In the genomic region with DNA sequence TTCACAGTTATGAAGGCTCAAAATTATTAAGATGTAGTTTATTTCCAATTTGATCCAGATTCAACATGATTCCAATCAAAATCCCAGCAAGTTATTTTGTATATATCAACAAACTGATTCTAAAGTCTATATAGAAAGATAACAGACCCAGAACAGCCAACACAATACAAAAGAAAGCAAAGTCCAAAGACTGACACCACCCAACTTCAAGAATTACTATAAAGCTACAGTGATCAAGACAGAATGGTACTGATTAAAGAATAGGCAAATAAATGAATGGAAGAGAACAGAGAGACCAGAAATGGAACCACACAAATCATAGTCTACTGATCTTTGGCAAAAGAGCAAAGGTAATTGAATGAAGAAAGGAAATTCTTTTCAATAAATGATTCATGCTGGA, we compare ENCODE assay signal across 15 cellular contexts. TPM values are rescaled to one million over a fixed set of nuclear protein-coding genes. Genes with fewer than 3 reads are reported as not detected.
DNase-seq lines count a peak whose midpoint lies in the region; ATAC-seq and TF ChIP-seq lines count a peak whose summit lies in the region.
"Had no signal": no experiment of that assay in that cellular context is flagged by ENCODE, and none has a peak within 500 bp of the region (broad histone marks: within the 10 kb centered on the region; RNA-seq: fewer than 3 reads in every experiment).

No MANE protein-coding gene starts in this region.

- no peaks in the 10 kb centered on the region for H3K9me1 ChIP-seq in IMR-90 (ENCODE audit: insufficient read depth, low read length)

- H3K36me3 ChIP-seq in Caco-2 (ENCODE audit: control insufficient read depth, insufficient read depth, low read length), result no peaks in the 10 kb centered on the region
- H3K36me3 ChIP-seq in IMR-90 (ENCODE audit: control insufficient read depth, insufficient read depth, low read length), result peaks cover 17% of the 10 kb centered on the region
- peaks cover 7% of the 10 kb centered on the region for H3K36me3 ChIP-seq in mucosa of descending colon (ENCODE audit: low read depth)
- H3K36me3 ChIP-seq in Karpas-422 (ENCODE audit: insufficient read depth, low read length), result peaks cover 93% of the 10 kb centered on the region

- BruUV-seq in Caco-2 (replicated peaks; lab: Mats Ljungman, UMichigan) (no TSS peak), IMR-90 (replicated peaks; lab: Mats Ljungman, UMichigan) (no TSS peak)

- no peak for TF ChIP-seq RAD21 in IMR-90 (IDR thresholded peaks at IDR 0.05; ENCODE audit: low read length)

- CTCF ChIA-PET in Caco-2 (lab: Charles Lee), result no interaction called here
- CTCF ChIA-PET in IMR-90 (lab: Yijun Ruan, JAX), result no interaction called here

- no peak overlapping the region for H2BK15ac ChIP-seq in IMR-90 (ENCODE audit: low read depth, low read length)

- intact Hi-C loops in Caco-2 (cut with micrococcal nuclease; ENCODE audit: unreplicated experiment), result loop anchor here (5.0 kb wide), 1 partner anchor 48 kb away; no protein-coding TSS in a partner anchor
- intact Hi-C loops in IMR-90 (cut with micrococcal nuclease), result no loop called here
- intact Hi-C loops in left colon (cut with DNase I, micrococcal nuclease), result no loop called here
- intact Hi-C loops in mucosa of descending colon (cut with DNase I, micrococcal nuclease), result no loop called here

- H3K4ac ChIP-seq in IMR-90 (ENCODE audit: low read depth, low read length), result no peak overlapping the region

- H3K14ac ChIP-seq in IMR-90 (replicated peaks; ENCODE audit: low read depth, low read length), result no peak overlapping the region

- H3K4me1 Mint-ChIP-seq in Caco-2 (ENCODE audit: low read depth, unreplicated experiment), result peaks cover 7% of the 10 kb centered on the region
- H3K4me1 Mint-ChIP-seq: GM23338 had no signal

- no peak overlapping the region for H4K91ac ChIP-seq in IMR-90 (ENCODE audit: insufficient read depth, low read depth, low read length)

- no peak overlapping the region for H3K23ac ChIP-seq in IMR-90 (ENCODE audit: low read depth, low read length)

- H3K9me2 ChIP-seq in Karpas-422 (replicated peaks; ENCODE audit: insufficient read depth, low read length), result no peaks in the 10 kb centered on the region

- H3K27ac Mint-ChIP-seq in Caco-2 (ENCODE audit: unreplicated experiment), result peak overlapping the region; percentile 66
- H3K27ac Mint-ChIP-seq: CD4-positive, CD25-positive, alpha-beta regulatory T cell; GM23338 had no signal

- H3K9me3 ChIP-seq in Caco-2 (no peaks in the 10 kb centered on the region), IMR-90 (ENCODE audit: control insufficient read depth, insufficient read depth, low read length) (no peaks in the 10 kb centered on the region; the same call in 1 of the 2 replicates), mucosa of descending colon (no peaks in the 10 kb centered on the region), Karpas-422 (ENCODE audit: low read length) (no peaks in the 10 kb centered on the region)
- H3K9me3 ChIP-seq: BE2C had no signal

- H2AK9ac ChIP-seq in IMR-90 (replicated peaks; ENCODE audit: low read depth, low read length, poor library complexity), result no peak overlapping the region

- H3K4me1 ChIP-seq in Caco-2 (0 out of 2 replicates have a peak, but pooled peaks cover 4% of the 10 kb centered on the region), IMR-90 (ENCODE audit: control insufficient read depth, insufficient read depth, low read length) (peaks cover 2% of the 10 kb centered on the region; the same call in 1 of the 2 replicates), mucosa of descending colon (ENCODE audit: low read depth) (peaks cover 10% of the 10 kb centered on the region), Karpas-422 (ENCODE audit: low read length) (no peaks in the 10 kb centered on the region)
- H3K4me1 ChIP-seq: BE2C had no signal

- dilution Hi-C loops in IMR-90 (cut with HindIII; ENCODE audit: low sequenced_read_pairs, unreplicated experiment), result no loop called here

- H4K20me1 ChIP-seq in IMR-90 (ENCODE audit: insufficient read depth, low read length) (no peaks in the 10 kb centered on the region), Karpas-422 (ENCODE audit: insufficient read depth, low read depth, low read length) (no peaks in the 10 kb centered on the region)

- H2BK20ac ChIP-seq in IMR-90 (ENCODE audit: low read depth, low read length), result no peak overlapping the region

- H3K27me3 ChIP-seq in Caco-2 (replicated peaks; ENCODE audit: control insufficient read depth, insufficient read depth, low read length) (no peaks in the 10 kb centered on the region), IMR-90 (ENCODE audit: control insufficient read depth, insufficient read depth, low read length) (no peaks in the 10 kb centered on the region), Karpas-422 (ENCODE audit: low read length) (no peaks in the 10 kb centered on the region)
- H3K27me3 ChIP-seq: BE2C had no signal

- no peaks in the 10 kb centered on the region for H3K27me3 Mint-ChIP-seq in Caco-2 (ENCODE audit: insufficient read depth, unreplicated experiment)
- H3K27me3 Mint-ChIP-seq: CD4-positive, CD25-positive, alpha-beta regulatory T cell; CD8-positive, alpha-beta memory T cell had no signal

- H2AK5ac ChIP-seq in IMR-90 (ENCODE audit: low read depth, low read length), result no peak overlapping the region

- H2BK120ac ChIP-seq in IMR-90 (ENCODE audit: low read depth, low read length), result no peak overlapping the region

- H3K27ac ChIP-seq in IMR-90 (ENCODE audit: insufficient read depth, low read length), result no peak overlapping the region
- H3K27ac ChIP-seq in Karpas-422 (ENCODE audit: low read length), result no peak overlapping the region

- H3K36me3 Mint-ChIP-seq in Caco-2 (ENCODE audit: insufficient read depth, unreplicated experiment), result peaks cover 64% of the 10 kb centered on the region

- ATAC-seq in IMR-90 (ENCODE audit: low read depth), result no peak
- peak; percentile 93 for ATAC-seq in left colon
- peak; percentile 55 for ATAC-seq in mucosa of descending colon
- ATAC-seq in HG03045 (IDR thresholded peaks at IDR 0.05; ENCODE audit: unreplicated experiment), result no peak
- ATAC-seq: GM23338 had no signal

- in situ Hi-C loops in IMR-90 (cut with MboI; ENCODE audit: low sequenced_read_pairs), result no loop called here

- H3K4me3 Mint-ChIP-seq in Caco-2 (ENCODE audit: unreplicated experiment), result no peak overlapping the region
- H3K4me3 Mint-ChIP-seq: CD4-positive, CD25-positive, alpha-beta regulatory T cell; CD8-positive, alpha-beta memory T cell; GM23338 had no signal

- no peak overlapping the region for H4K5ac ChIP-seq in IMR-90 (ENCODE audit: low read depth, low read length)

- no peak overlapping the region for H3K18ac ChIP-seq in IMR-90 (ENCODE audit: low read depth, low read length)

- no peak for TF ChIP-seq POLR2A in IMR-90 (IDR thresholded peaks at IDR 0.05; ENCODE audit: low read depth, low read length)

- no peak overlapping the region for H3K56ac ChIP-seq in IMR-90 (ENCODE audit: extremely low read depth, insufficient read depth, low read length)

- H2AFZ ChIP-seq in IMR-90 (replicated peaks; ENCODE audit: low read length, poor library complexity), result no peak overlapping the region
- no peak overlapping the region for H2AFZ ChIP-seq in Karpas-422 (ENCODE audit: low read length)
- H2AFZ ChIP-seq: GM23338 had no signal

- H3K4me3 ChIP-seq in Caco-2 (ENCODE audit: low read depth, low read length) (no peak overlapping the region), IMR-90 (ENCODE audit: insufficient read depth, low read depth, low read length) (no peak overlapping the region), mucosa of descending colon (no peak overlapping the region), Karpas-422 (ENCODE audit: low read length) (no peak overlapping the region)
- H3K4me3 ChIP-seq: GM23338 had no signal

- H3K9ac ChIP-seq in IMR-90 (ENCODE audit: low read depth, low read length) (no peak overlapping the region), Karpas-422 (ENCODE audit: low read length) (no peak overlapping the region)

- TF ChIP-seq CTCF in Caco-2 (IDR thresholded peaks at IDR 0.05; ENCODE audit: insufficient read depth in 1 of 2, low read depth in 1 of 2, low read length in 1 of 2, severe bottlenecking in 1 of 2, unreplicated experiment in 1 of 2) (no peak), IMR-90 (conservative IDR thresholded peaks at IDR 0.05; ENCODE audit: low read depth, low read length) (no peak), mucosa of descending colon (IDR thresholded peaks at IDR 0.05) (no peak)

- H3K79me1 ChIP-seq in IMR-90 (ENCODE audit: low read depth in 1 of 2, low read length in 2 of 2), result peaks cover 0 to 4% of the 10 kb centered on the region in 2 experiments; a peak in 2 of 4 replicates

- peaks cover 63% of the 10 kb centered on the region for H3K79me2 ChIP-seq in Karpas-422 (ENCODE audit: low read length)

- peak overlapping the region; percentile 24 for H2BK5ac ChIP-seq in IMR-90 (ENCODE audit: low read depth, low read length, poor library complexity, severe bottlenecking)

- H4K8ac ChIP-seq in IMR-90 (ENCODE audit: low read depth in 2 of 2, low read length in 2 of 2), result no peak overlapping the region

- no peaks in the 10 kb centered on the region for H3K9me3 Mint-ChIP-seq in Caco-2 (ENCODE audit: unreplicated experiment)
- H3K9me3 Mint-ChIP-seq: CD4-positive, CD25-positive, alpha-beta regulatory T cell; CD8-positive, alpha-beta memory T cell; GM23338 had no signal

- H3K4me2 ChIP-seq in IMR-90 (ENCODE audit: low read depth, low read length) (no peak overlapping the region), Karpas-422 (ENCODE audit: low read depth, low read length, poor library complexity, severe bottlenecking) (no peak overlapping the region)
- H3K4me2 ChIP-seq: GM23338 had no signal

- POLR2A ChIA-PET in Caco-2 (lab: Charles Lee) (no interaction called here), IMR-90 (lab: Charles Lee; ENCODE audit: unreplicated experiment) (no interaction called here)

- no peak for DNase-seq in Caco-2
- no peak for DNase-seq in IMR-90
- no peak for DNase-seq in left colon
- DNase-seq in mucosa of descending colon, result no peak
- DNase-seq in GF-D8 (lab: John Stamatoyannopoulos, UW), result no peak
- DNase-seq in Karpas-422, result no peak
- DNase-seq: ACHN; BE2C; C1 segment of cervical spinal cord; CD4-positive, CD25-positive, alpha-beta regulatory T cell; CD8-positive, alpha-beta memory T cell; COR-L47; HCEC 1CT had no signal

RNA-seq across cellular contexts. Expression of gene NFXL1, which starts 34.9 kb away (rescaled TPM):
- total RNA-seq in Caco-2 (2022), result 22.5 and 22.8 TPM in 2 replicates
- 21.9 and 23.1 TPM in 2 replicates for total RNA-seq in IMR-90 (2012; rRNA removed)
- polyA plus RNA-seq in IMR-90 (2012; rRNA removed), result 11.7 and 13.9 TPM in 2 replicates
- 3.6 and 5.1 TPM in 2 replicates for polyA plus RNA-seq in IMR-90 (2012; cell fraction: cytosol; rRNA removed)
- polyA plus RNA-seq in IMR-90 (2012; cell fraction: nucleus; rRNA removed; ENCODE audit: low replicate concordance), result 10.4 and 59.6 TPM in 2 replicates
- 10 to 100 TPM; 11.1 to 12.9 TPM for total RNA-seq in left colon
- total RNA-seq in mucosa of descending colon, result 10 to 100 TPM; 12.0 to 14.1 (median 12.0) TPM
- 30.7 and 41.1 TPM in 2 replicates for total RNA-seq in Karpas-422 (2014; rRNA removed; shearing (Covaris generic); ENCODE audit: low replicate concordance)

RNA-seq across cellular contexts. Expression of gene CORIN, which starts 41.6 kb away (rescaled TPM):
- total RNA-seq in Caco-2 (2022) (0.27 and 0.46 TPM in 2 replicates), IMR-90 (2012; rRNA removed) (15.6 and 20.3 TPM in 2 replicates), left colon (1 to 10 TPM in 1 of 2 donors, under 1 TPM in 1; 0.58 to 1.5 TPM), mucosa of descending colon (under 1 TPM; 0.41 to 0.52 (median 0.47) TPM)
- 19.2 and 24.7 TPM in 2 replicates for polyA plus RNA-seq in IMR-90 (2012; rRNA removed)
- 12.7 and 13.8 TPM in 2 replicates for polyA plus RNA-seq in IMR-90 (2012; cell fraction: cytosol; rRNA removed)
- polyA plus RNA-seq in IMR-90 (2012; cell fraction: nucleus; rRNA removed; ENCODE audit: low replicate concordance), result 9.0 and 31.6 TPM in 2 replicates
- total RNA-seq in Karpas-422 (2014; rRNA removed; shearing (Covaris generic); ENCODE audit: low replicate concordance), result 1.9 and 2.8 TPM in 2 replicates
- total RNA-seq: GM23338 had no signal
- polyA plus RNA-seq: CD4-positive, CD25-positive, alpha-beta regulatory T cell; GM23338 had no signal

Comparison
In these comparisons a context has a peak if more than half of its experiments do, and no peak if none do; other contexts are left out.
1. ATAC-seq: peak in left colon (single experiment) and mucosa of descending colon (single experiment); none in IMR-90 (single experiment) and HG03045 (single experiment).